In the genomic region with DNA sequence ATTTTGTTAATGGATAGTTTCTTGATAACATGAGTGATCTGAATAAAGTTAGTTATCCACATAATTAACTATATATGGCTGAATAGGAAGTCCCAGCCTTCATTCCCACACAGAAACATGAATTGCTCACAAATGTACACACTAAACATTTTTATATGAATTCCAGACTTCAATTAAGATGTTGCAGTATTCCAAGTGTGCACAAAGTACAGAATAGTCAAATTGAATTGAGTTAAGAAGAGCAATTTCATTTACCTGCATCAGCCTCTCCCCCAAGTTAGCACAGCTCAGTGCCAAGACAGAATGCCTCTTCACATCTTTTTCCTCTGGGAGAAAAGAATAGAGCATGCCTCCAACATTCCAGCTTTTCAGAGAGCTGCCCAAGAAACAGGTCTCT, we compare ENCODE assay signal across 1 cellular context.
TF ChIP-seq lines count a peak whose summit lies in the region.

No MANE protein-coding gene starts in this region.

TF ChIP-seq in H1, 55 proteins besides CTCF, POLR2A, EP300 and RAD21 (continued from another document):
- TF ChIP-seq KDM5A (IDR thresholded peaks at IDR 0.05; ENCODE audit: low read length) (no peak), POLR2AphosphoS5 (IDR thresholded peaks at IDR 0.05; ENCODE audit: low read depth, low read length) (no peak), TAF7 (optimal IDR thresholded peaks at IDR 0.05; ENCODE audit: borderline replicate concordance, low read depth, low read length) (no peak), SIN3A (conservative IDR thresholded peaks at IDR 0.05 in 1 of 2, IDR thresholded peaks at IDR 0.05 in 1 of 2; ENCODE audit: low read depth in 1 of 2, low read length in 2 of 2) (no peak), CBX8 (IDR thresholded peaks at IDR 0.05; ENCODE audit: borderline replicate concordance, low read depth, low read length) (no peak), RNF2 (IDR thresholded peaks at IDR 0.05; ENCODE audit: borderline replicate concordance, low read depth, low read length, missing control alignments, poor library complexity, severe bottlenecking) (no peak), TCF12 (IDR thresholded peaks at IDR 0.05; ENCODE audit: low read depth, low read length) (no peak), EZH2 (IDR thresholded peaks at IDR 0.05; ENCODE audit: low read depth, low read length, severe bottlenecking) (no peak)
